Comparison of ENCODE assay signal across 16 cellular contexts in genomic region chr17:5225668-5226457, GRCh38. TPM values are rescaled to one million over a fixed set of nuclear protein-coding genes. Genes with fewer than 3 reads are reported as not detected.
DNase-seq lines count a peak whose midpoint lies in the region; ATAC-seq, FAIRE-seq and TF ChIP-seq lines count a peak whose summit lies in the region.
"Had no signal": no experiment of that assay in that cellular context is flagged by ENCODE, and none has a peak within 500 bp of the region (broad histone marks: within the 10 kb centered on the region; RNA-seq: fewer than 3 reads in every experiment).

No MANE protein-coding gene starts in this region.

- H3K79me2 ChIP-seq in HepG2 (ENCODE audit: insufficient read depth, low read length) (no peaks in the 10 kb centered on the region), GM12878 (ENCODE audit: control insufficient read depth, insufficient read depth, low read length) (peaks cover 59% of the 10 kb centered on the region)
- H3K79me2 ChIP-seq: hepatocyte had no signal

- H4K20me1 ChIP-seq in HepG2 (ENCODE audit: insufficient read depth, low read length): peaks cover 4% of the 10 kb centered on the region; the same call in 1 of the 2 replicates
- no peaks in the 10 kb centered on the region for H4K20me1 ChIP-seq in GM12878 (ENCODE audit: control insufficient read depth, insufficient read depth)

- H3K4me2 ChIP-seq in HepG2 (ENCODE audit: low read depth, low read length) (no peak overlapping the region), GM12878 (ENCODE audit: control insufficient read depth, insufficient read depth) (peak overlapping the region; percentile 100)
- H3K4me2 ChIP-seq: hepatocyte had no signal

- no peak for TF ChIP-seq POLR2A in right lobe of liver (IDR thresholded peaks at IDR 0.05)
- TF ChIP-seq POLR2A in HepG2 (IDR thresholded peaks at IDR 0.05; ENCODE audit: insufficient read depth in 1 of 2, low read depth in 2 of 2, low read length in 2 of 2): no peak
- peak; percentile 44; the same call in 1 of the 2 replicates for TF ChIP-seq POLR2A in GM12878 (IDR thresholded peaks at IDR 0.05; ENCODE audit: low read depth, low read length)

- no peak for DNase-seq in right lobe of liver
- DNase-seq in HepG2 (ENCODE audit: low spot score): no peak
- DNase-seq in GM12878 (ENCODE audit: low read depth, low spot score): peak; percentile 94
- DNase-seq in Right ventricle myocardium inferior (ENCODE audit: missing footprints): no peak
- no peak for DNase-seq in T-helper 17 cell
- no peak for DNase-seq in activated naive CD4-positive, alpha-beta T cell treated with anti-CD3 and anti-CD28 coated beads, Interleukin-2, amount 50 U/mL, for 16 hours
- DNase-seq: activated CD4-positive, alpha-beta T cell treated with anti-CD3 and anti-CD28 coated beads, Interleukin-2, amount 50 U/mL, for 1 hour; amniotic stem cell; mesenchymal stem cell; NCI-H2171 had no signal

- H3K9me3 ChIP-seq in right lobe of liver: no peaks in the 10 kb centered on the region
- H3K9me3 ChIP-seq in HepG2 (ENCODE audit: low read length): no peaks in the 10 kb centered on the region
- no peaks in the 10 kb centered on the region for H3K9me3 ChIP-seq in GM12878 (replicated peaks; ENCODE audit: control insufficient read depth, insufficient read depth, low read length)
- H3K9me3 ChIP-seq in T-helper 17 cell (ENCODE audit: control insufficient read depth, low read length, poor library complexity, severe bottlenecking): no peaks in the 10 kb centered on the region
- H3K9me3 ChIP-seq: SJSA1 had no signal

- TF ChIP-seq EP300 in HepG2 (IDR thresholded peaks at IDR 0.05; ENCODE audit: low read depth in 2 of 2, low read length in 2 of 2) (no peak), HepG2 (CRISPR knock-in tag; IDR thresholded peaks at IDR 0.05; ENCODE audit: borderline replicate concordance) (no peak), GM12878 (IDR thresholded peaks at IDR 0.05; ENCODE audit: borderline replicate concordance in 1 of 2, control insufficient read depth in 1 of 2, low read depth in 2 of 2, low read length in 2 of 2) (peak in 1 of 2 experiments; percentile 88; a peak in 3 of 4 replicates)

- SMC1A ChIA-PET in GM12878 (lab: Charles Lee; ENCODE audit: uncharacterized antibody, unreplicated experiment): interaction anchor here (0.9 to 11.0 kb wide), 7 partner anchors 10 to 147 kb away, joined by 4 to 157 read pairs (median 17); partner anchors contain the start of genes SCIMP and ZFP3

- H3K27ac ChIP-seq in right lobe of liver (peak overlapping the region in 2 of 3 donors; percentile 60 to 62), HepG2 (ENCODE audit: extremely low read length, insufficient read depth, low read length) (no peak overlapping the region), GM12878 (ENCODE audit: control insufficient read depth, insufficient read depth) (peak overlapping the region; percentile 100)
- H3K27ac ChIP-seq: hepatocyte, SJSA1 had no signal

- BruUV-seq in HepG2 (replicated peaks; lab: Mats Ljungman, UMichigan) (no TSS peak), GM12878 (replicated peaks; lab: Mats Ljungman, UMichigan) (TSS peak; percentile 35)

- CTCF ChIA-PET in HepG2 (lab: Yijun Ruan, JAX; ENCODE audit: low intra/inter-chr PET ratio, low total read pairs) (interaction anchor here (0.8 kb wide), 1 partner anchor 12 kb away, joined by 3 read pairs; no protein-coding TSS in a partner anchor), GM12878 (lab: Yijun Ruan, JAX) (interaction anchor here (0.6 to 7.3 kb wide), 9 partner anchors 11 to 236 kb away, joined by 3 to 84 read pairs (median 6); partner anchors contain the start of genes C1QBP, SCIMP and ZNF594)

- H3K9ac ChIP-seq in HepG2 (ENCODE audit: insufficient read depth, low read depth, low read length): no peak overlapping the region
- H3K9ac ChIP-seq in GM12878 (ENCODE audit: control insufficient read depth, insufficient read depth, low read length): peak overlapping the region; percentile 99

- no peak for FAIRE-seq in HepG2 (lab: Jason Lieb, UNC)
- FAIRE-seq in GM12878 (lab: Jason Lieb, UNC): no peak
- FAIRE-seq: G401.6, urothelium cell line had no signal

- no peak overlapping the region for H3K27ac Mint-ChIP-seq in T-helper 17 cell

- in situ Hi-C loops in HepG2 (cut with HindIII; ENCODE audit: extremely low pct_ligation_motif_present, low pct_unique_long_range_greater_than_20kb) (no loop called here), GM12878 (cut with MboI) (no loop called here)

- H3K27me3 Mint-ChIP-seq in T-helper 17 cell: no peaks in the 10 kb centered on the region

- TF ChIP-seq RAD21 in HepG2 (CRISPR knock-in tag; IDR thresholded peaks at IDR 0.05): no peak
- no peak for TF ChIP-seq RAD21 in GM12878 (IDR thresholded peaks at IDR 0.05; ENCODE audit: insufficient read depth, low read depth, low read length)

- no peak overlapping the region for H3K4me3 Mint-ChIP-seq in T-helper 17 cell

- H3K4me3 ChIP-seq in right lobe of liver (no peak overlapping the region), HepG2 (replicated peaks in 1 of 3; ENCODE audit: insufficient read depth in 1 of 3, low read depth in 2 of 3, low read length in 3 of 3) (no peak overlapping the region), GM12878 (no peak overlapping the region)
- H3K4me3 ChIP-seq: hepatocyte, SJSA1 had no signal

- intact Hi-C loops in right lobe of liver (cut with DNase I) (no loop called here), HepG2 (cut with micrococcal nuclease; ENCODE audit: unreplicated experiment) (no loop called here), GM12878 (cut with micrococcal nuclease; ENCODE audit: unreplicated experiment) (loop anchor here (1.0 kb wide), 2 partner anchors 11 to 29 kb away; no protein-coding TSS in a partner anchor), Right ventricle myocardium inferior (cut with DNase I) (no loop called here)

- RAD21 ChIA-PET in GM12878 (lab: Charles Lee; ENCODE audit: unreplicated experiment): interaction anchor here (0.9 to 9.2 kb wide), 10 partner anchors 9 to 193 kb away, joined by 3 to 125 read pairs (median 12); partner anchors contain the start of genes NUP88, SCIMP and ZNF594

- peaks cover 4% of the 10 kb centered on the region for H3K4me1 Mint-ChIP-seq in T-helper 17 cell

- POLR2A ChIA-PET in HepG2 (lab: Yijun Ruan, JAX): no interaction called here
- POLR2A ChIA-PET in GM12878 (lab: Charles Lee): interaction anchor here (0.5 to 5.5 kb wide), 13 partner anchors 11 to 1218 kb away, joined by 3 to 115 read pairs (median 5); partner anchors contain the start of genes DERL2, MIS12 and SCIMP

- H3K36me3 Mint-ChIP-seq in T-helper 17 cell (ENCODE audit: low read depth): peaks cover 2% of the 10 kb centered on the region

- TF ChIP-seq CTCF in right lobe of liver (IDR thresholded peaks at IDR 0.05): no peak
- TF ChIP-seq CTCF in HepG2 (CRISPR knock-in tag; IDR thresholded peaks at IDR 0.05): no peak
- no peak for TF ChIP-seq CTCF in GM12878 (IDR thresholded peaks at IDR 0.05 in 2 of 3, conservative IDR thresholded peaks at IDR 0.05 in 1 of 3; ENCODE audit: control insufficient read depth in 2 of 3, extremely low read depth in 1 of 3, insufficient read depth in 1 of 3, low read depth in 3 of 3, low read length in 3 of 3)

- peak in 3 of 4 donors; percentile 17 to 46 (median 28) for ATAC-seq in right lobe of liver
- ATAC-seq in HepG2: no peak
- ATAC-seq in HG03565 (IDR thresholded peaks at IDR 0.05; ENCODE audit: unreplicated experiment): peak; percentile 37
- peak; percentile 66 for ATAC-seq in GM12878
- ATAC-seq in Right ventricle myocardium inferior: no peak
- ATAC-seq in T-helper 17 cell: no peak
- no peak for ATAC-seq in HG03457 (IDR thresholded peaks at IDR 0.05; ENCODE audit: unreplicated experiment)

- H2AFZ ChIP-seq in HepG2 (ENCODE audit: low read length) (no peak overlapping the region), GM12878 (ENCODE audit: control insufficient read depth, low read depth, low read length) (no peak overlapping the region)
- H2AFZ ChIP-seq: hepatocyte had no signal

- H3K4me1 ChIP-seq in right lobe of liver (peaks cover 0 to 23% (median 9%) of the 10 kb centered on the region in 4 donors), HepG2 (ENCODE audit: insufficient read depth, low read length) (peaks cover 10% of the 10 kb centered on the region), GM12878 (ENCODE audit: control insufficient read depth, insufficient read depth, low read length) (peaks cover 76% of the 10 kb centered on the region)

- H3K27me3 ChIP-seq in right lobe of liver (no peaks in the 10 kb centered on the region), HepG2 (ENCODE audit: control insufficient read depth in 1 of 2, insufficient read depth in 2 of 2, low read length in 2 of 2) (peaks cover 5 to 30% of the 10 kb centered on the region in 2 experiments; a peak in 4 of 5 replicates), GM12878 (replicated peaks in 1 of 2; ENCODE audit: control insufficient read depth in 2 of 2, insufficient read depth in 2 of 2, low read length in 1 of 2) (no peaks in the 10 kb centered on the region)
- H3K27me3 ChIP-seq: hepatocyte, SJSA1 had no signal

- H3K36me3 ChIP-seq in right lobe of liver (no peaks in the 10 kb centered on the region), HepG2 (replicated peaks in 1 of 2; ENCODE audit: control insufficient read depth in 1 of 2, insufficient read depth in 2 of 2, low read length in 2 of 2) (no peaks in the 10 kb centered on the region), GM12878 (ENCODE audit: control insufficient read depth in 2 of 2, insufficient read depth in 2 of 2, low read length in 1 of 2) (peaks cover 2 to 26% of the 10 kb centered on the region in 2 experiments; a peak in 3 of 4 replicates)
- H3K36me3 ChIP-seq: SJSA1 had no signal

- 70% methylated on average over 17 of the region's 17 CpGs for WGBS in right lobe of liver (ENCODE audit: insufficient coverage, low coverage, low lambda C conversion rate, missing lambda C conversion rate)
- WGBS in HepG2 (ENCODE audit: low lambda C conversion rate): 85% methylated on average over 17 of the region's 17 CpGs
- WGBS in GM12878 (ENCODE audit: insufficient coverage, insufficient replicate concordance, low lambda C conversion rate, missing lambda C conversion rate): 1% methylated on average over 17 of the region's 17 CpGs

RNA-seq across cellular contexts. Expression of gene SCIMP, which starts 8.8 kb away (rescaled TPM):
- 1 to 10 TPM; 1.0 to 9.9 (median 3.2) TPM for total RNA-seq in right lobe of liver
- total RNA-seq in HepG2 (2016; rRNA removed; fragmentation: Illumina TruSeq; extraction: Trizol): not detected in 2 replicates
- total RNA-seq in HepG2 (2016; cell fraction: cytosol; rRNA removed; fragmentation: Illumina TruSeq; extraction: Trizol; ENCODE audit: low read depth): not detected in 2 replicates
- not detected in 2 replicates for total RNA-seq in HepG2 (2016; cell fraction: insoluble cytoplasmic fraction; rRNA removed; fragmentation: Illumina TruSeq; extraction: Trizol)
- total RNA-seq in HepG2 (2016; cell fraction: membrane; rRNA removed; fragmentation: Illumina TruSeq; extraction: Trizol): not detected in 2 replicates
- total RNA-seq in HepG2 (2016; cell fraction: nucleus; rRNA removed; fragmentation: Illumina TruSeq; extraction: Trizol): not detected in 2 replicates
- not detected in 2 replicates for polyA plus RNA-seq in HepG2 (2011; rRNA removed)
- polyA plus RNA-seq in HepG2 (2011; cell fraction: cytosol; rRNA removed): not detected in 2 replicates
- polyA plus RNA-seq in HepG2 (2011; cell fraction: nucleus; rRNA removed): not detected in 2 replicates
- polyA plus RNA-seq in HepG2 (2012): not detected in 2 replicates
- not detected in 2 replicates for polyA plus RNA-seq in HepG2 (2016; cell fraction: cytosol; fragmentation: Illumina TruSeq; extraction: Trizol; ENCODE audit: low read depth)
- polyA plus RNA-seq in HepG2 (2016; cell fraction: insoluble cytoplasmic fraction; fragmentation: Illumina TruSeq; extraction: Trizol; ENCODE audit: low read depth): not detected in 2 replicates
- not detected in 2 replicates for polyA plus RNA-seq in HepG2 (2016; cell fraction: membrane; fragmentation: Illumina TruSeq; extraction: Trizol; ENCODE audit: low read depth)
- not detected in 2 replicates for polyA plus RNA-seq in HepG2 (2016; cell fraction: nucleus; fragmentation: Illumina TruSeq; extraction: Trizol; ENCODE audit: insufficient read depth, low read depth)
- 0.19 TPM in 1 of 2 replicates, not detected in the other for polyA minus RNA-seq in HepG2 (2011; rRNA and poly(A)+ RNA removed; ENCODE audit: low replicate concordance)
- not detected in 2 replicates for polyA minus RNA-seq in HepG2 (2011; cell fraction: cytosol; rRNA and poly(A)+ RNA removed)
- polyA minus RNA-seq in HepG2 (2011; cell fraction: nucleus; rRNA and poly(A)+ RNA removed): not detected in 2 replicates
- 247 and 264 TPM in 2 replicates for total RNA-seq in GM12878 (2013; cell fraction: nucleolus; rRNA removed)
- 61.8 and 70.4 TPM in 2 replicates for total RNA-seq in GM12878 (2014; rRNA removed)
- 70.3 and 74.9 TPM in 2 replicates for total RNA-seq in GM12878 (2014; rRNA removed; fragmentation: Illumina TruSeq; extraction: Trizol)
- 92.2 and 98.9 TPM in 2 replicates for total RNA-seq in GM12878 (2021)
- 129 TPM for polyA plus RNA-seq in GM12878 (2011; ENCODE audit: low read depth)
- polyA plus RNA-seq in GM12878 (2011; rRNA removed): 105 and 120 TPM in 2 replicates
- polyA plus RNA-seq in GM12878 (2011; cell fraction: cytosol; rRNA removed): 101 and 133 TPM in 2 replicates
- polyA plus RNA-seq in GM12878 (2011; cell fraction: nucleus; rRNA removed): 50.6 and 52.5 TPM in 2 replicates
- polyA plus RNA-seq in GM12878 (2012): 97.2 and 135 TPM in 2 replicates
- polyA plus RNA-seq in GM12878 (2014; fragmentation: Illumina TruSeq; extraction: Trizol): 151 and 205 TPM in 2 replicates
- 100 to 1,000 TPM; 109 TPM for polyA plus RNA-seq in GM12878 (2014; fragmentation: Nextera tagmentation; extraction: Ambion mirVana)
- 85.2 and 97.7 TPM in 2 replicates for polyA plus RNA-seq in GM12878 (2014; rRNA removed)
- 10 to 100 TPM; 56.7 to 62.4 TPM for polyA plus RNA-seq in GM12878 (2016; fragmentation: Nextera tagmentation; extraction: Ambion mirVana)
- 79.6 and 91.8 TPM in 2 replicates for polyA minus RNA-seq in GM12878 (2011; rRNA and poly(A)+ RNA removed)
- 26.2 and 40.3 TPM in 2 replicates for polyA minus RNA-seq in GM12878 (2011; cell fraction: cytosol; rRNA and poly(A)+ RNA removed)
- polyA minus RNA-seq in GM12878 (2011; cell fraction: nucleus; rRNA and poly(A)+ RNA removed): 14.0 and 19.1 TPM in 2 replicates
- total RNA-seq in Right ventricle myocardium inferior: 1.0 TPM
- total RNA-seq in T-helper 17 cell: 1 to 10 TPM in 1 of 2 donors, under 1 TPM in 1; 0.76 to 4.8 TPM
- total RNA-seq: SJSA1 had no signal

RNA-seq across cellular contexts. Expression of gene ZNF594, which starts 34.2 kb away (rescaled TPM):
- total RNA-seq in right lobe of liver: 1 to 10 TPM; 1.2 to 3.8 (median 2.2) TPM
- total RNA-seq in HepG2 (2016; rRNA removed; fragmentation: Illumina TruSeq; extraction: Trizol): 9.0 and 9.6 TPM in 2 replicates
- total RNA-seq in HepG2 (2016; cell fraction: cytosol; rRNA removed; fragmentation: Illumina TruSeq; extraction: Trizol; ENCODE audit: low read depth): 1.1 and 2.2 TPM in 2 replicates
- total RNA-seq in HepG2 (2016; cell fraction: insoluble cytoplasmic fraction; rRNA removed; fragmentation: Illumina TruSeq; extraction: Trizol): 9.2 and 10.9 TPM in 2 replicates
- total RNA-seq in HepG2 (2016; cell fraction: membrane; rRNA removed; fragmentation: Illumina TruSeq; extraction: Trizol): 4.9 and 5.1 TPM in 2 replicates
- 13.9 and 16.3 TPM in 2 replicates for total RNA-seq in HepG2 (2016; cell fraction: nucleus; rRNA removed; fragmentation: Illumina TruSeq; extraction: Trizol)
- polyA plus RNA-seq in HepG2 (2011; rRNA removed): 2.9 TPM in 2 replicates
- polyA plus RNA-seq in HepG2 (2011; cell fraction: cytosol; rRNA removed): 1.3 and 1.8 TPM in 2 replicates
- polyA plus RNA-seq in HepG2 (2011; cell fraction: nucleus; rRNA removed): 9.2 and 9.7 TPM in 2 replicates
- 3.0 and 3.4 TPM in 2 replicates for polyA plus RNA-seq in HepG2 (2012)
- polyA plus RNA-seq in HepG2 (2016; cell fraction: cytosol; fragmentation: Illumina TruSeq; extraction: Trizol; ENCODE audit: low read depth): 0.53 and 0.61 TPM in 2 replicates
- polyA plus RNA-seq in HepG2 (2016; cell fraction: insoluble cytoplasmic fraction; fragmentation: Illumina TruSeq; extraction: Trizol; ENCODE audit: low read depth): 4.1 and 4.2 TPM in 2 replicates
- polyA plus RNA-seq in HepG2 (2016; cell fraction: membrane; fragmentation: Illumina TruSeq; extraction: Trizol; ENCODE audit: low read depth): 1.00 and 1.7 TPM in 2 replicates
- 15.7 and 18.5 TPM in 2 replicates for polyA plus RNA-seq in HepG2 (2016; cell fraction: nucleus; fragmentation: Illumina TruSeq; extraction: Trizol; ENCODE audit: insufficient read depth, low read depth)
- polyA minus RNA-seq in HepG2 (2011; rRNA and poly(A)+ RNA removed; ENCODE audit: low replicate concordance): 3.6 and 5.3 TPM in 2 replicates
- polyA minus RNA-seq in HepG2 (2011; cell fraction: cytosol; rRNA and poly(A)+ RNA removed): 3.0 and 3.5 TPM in 2 replicates
- 14.4 and 19.0 TPM in 2 replicates for polyA minus RNA-seq in HepG2 (2011; cell fraction: nucleus; rRNA and poly(A)+ RNA removed)
- total RNA-seq in GM12878 (2013; cell fraction: nucleolus; rRNA removed): 63.6 and 63.9 TPM in 2 replicates
- 12.5 and 13.8 TPM in 2 replicates for total RNA-seq in GM12878 (2014; rRNA removed)
- total RNA-seq in GM12878 (2014; rRNA removed; fragmentation: Illumina TruSeq; extraction: Trizol): 13.9 and 14.3 TPM in 2 replicates
- total RNA-seq in GM12878 (2021): 10.1 and 12.1 TPM in 2 replicates
- polyA plus RNA-seq in GM12878 (2011; ENCODE audit: low read depth): 1.4 TPM
- 5.5 and 8.8 TPM in 2 replicates for polyA plus RNA-seq in GM12878 (2011; rRNA removed)
- polyA plus RNA-seq in GM12878 (2011; cell fraction: cytosol; rRNA removed): 2.0 and 2.8 TPM in 2 replicates
- 18.3 and 22.0 TPM in 2 replicates for polyA plus RNA-seq in GM12878 (2011; cell fraction: nucleus; rRNA removed)
- 2.3 and 3.7 TPM in 2 replicates for polyA plus RNA-seq in GM12878 (2012)
- 11.2 and 11.3 TPM in 2 replicates for polyA plus RNA-seq in GM12878 (2014; fragmentation: Illumina TruSeq; extraction: Trizol)
- polyA plus RNA-seq in GM12878 (2014; fragmentation: Nextera tagmentation; extraction: Ambion mirVana): 1 to 10 TPM in 1 of 2 experiments, under 1 TPM in 1; 0.98 to 1.7 TPM
- polyA plus RNA-seq in GM12878 (2014; rRNA removed): 10.3 and 11.6 TPM in 2 replicates
- polyA plus RNA-seq in GM12878 (2016; fragmentation: Nextera tagmentation; extraction: Ambion mirVana): 10 to 100 TPM; 10.9 to 12.1 TPM
- polyA minus RNA-seq in GM12878 (2011; rRNA and poly(A)+ RNA removed): 5.5 and 5.6 TPM in 2 replicates
- 2.8 and 3.7 TPM in 2 replicates for polyA minus RNA-seq in GM12878 (2011; cell fraction: cytosol; rRNA and poly(A)+ RNA removed)
- 11.0 and 16.8 TPM in 2 replicates for polyA minus RNA-seq in GM12878 (2011; cell fraction: nucleus; rRNA and poly(A)+ RNA removed)
- 7.2 TPM for total RNA-seq in Right ventricle myocardium inferior
- 1 to 10 TPM; 3.9 to 5.5 TPM for total RNA-seq in T-helper 17 cell

RNA-seq across cellular contexts. Expression of gene RABEP1, which starts 56.2 kb away (rescaled TPM):
- total RNA-seq in right lobe of liver (10 to 100 TPM; 15.5 to 25.4 (median 21.1) TPM), HepG2 (2016; rRNA removed; fragmentation: Illumina TruSeq; extraction: Trizol) (41.5 and 56.5 TPM in 2 replicates), GM12878 (2014; rRNA removed) (43.3 and 51.0 TPM in 2 replicates), GM12878 (2014; rRNA removed; fragmentation: Illumina TruSeq; extraction: Trizol) (68.0 and 69.8 TPM in 2 replicates), GM12878 (2021) (60.0 and 60.4 TPM in 2 replicates), Right ventricle myocardium inferior (54.2 TPM), T-helper 17 cell (10 to 100 TPM; 33.2 to 33.6 TPM)
- 21.9 and 22.8 TPM in 2 replicates for total RNA-seq in HepG2 (2016; cell fraction: cytosol; rRNA removed; fragmentation: Illumina TruSeq; extraction: Trizol; ENCODE audit: low read depth)
- 43.2 and 59.4 TPM in 2 replicates for total RNA-seq in HepG2 (2016; cell fraction: insoluble cytoplasmic fraction; rRNA removed; fragmentation: Illumina TruSeq; extraction: Trizol)
- 33.4 and 37.3 TPM in 2 replicates for total RNA-seq in HepG2 (2016; cell fraction: membrane; rRNA removed; fragmentation: Illumina TruSeq; extraction: Trizol)
- 29.0 and 30.5 TPM in 2 replicates for total RNA-seq in HepG2 (2016; cell fraction: nucleus; rRNA removed; fragmentation: Illumina TruSeq; extraction: Trizol)
- polyA plus RNA-seq in HepG2 (2011; rRNA removed) (11.1 and 13.7 TPM in 2 replicates), GM12878 (2011; rRNA removed) (64.5 and 95.7 TPM in 2 replicates), GM12878 (2014; fragmentation: Illumina TruSeq; extraction: Trizol) (68.8 and 87.5 TPM in 2 replicates), GM12878 (2014; fragmentation: Nextera tagmentation; extraction: Ambion mirVana) (10 to 100 TPM; 13.4 to 20.2 TPM), GM12878 (2014; rRNA removed) (36.4 and 38.9 TPM in 2 replicates), GM12878 (2016; fragmentation: Nextera tagmentation; extraction: Ambion mirVana) (10 to 100 TPM; 59.2 to 71.4 TPM)
- 7.5 and 9.3 TPM in 2 replicates for polyA plus RNA-seq in HepG2 (2011; cell fraction: cytosol; rRNA removed)
- 8.0 and 8.3 TPM in 2 replicates for polyA plus RNA-seq in HepG2 (2011; cell fraction: nucleus; rRNA removed)
- 21.0 and 21.9 TPM in 2 replicates for polyA plus RNA-seq in HepG2 (2012)
- 11.5 and 14.3 TPM in 2 replicates for polyA plus RNA-seq in HepG2 (2016; cell fraction: cytosol; fragmentation: Illumina TruSeq; extraction: Trizol; ENCODE audit: low read depth)
- 46.9 and 47.4 TPM in 2 replicates for polyA plus RNA-seq in HepG2 (2016; cell fraction: insoluble cytoplasmic fraction; fragmentation: Illumina TruSeq; extraction: Trizol; ENCODE audit: low read depth)
- 18.7 and 20.4 TPM in 2 replicates for polyA plus RNA-seq in HepG2 (2016; cell fraction: membrane; fragmentation: Illumina TruSeq; extraction: Trizol; ENCODE audit: low read depth)
- polyA plus RNA-seq in HepG2 (2016; cell fraction: nucleus; fragmentation: Illumina TruSeq; extraction: Trizol; ENCODE audit: insufficient read depth, low read depth): 27.9 and 30.3 TPM in 2 replicates
- 24.6 and 51.3 TPM in 2 replicates for polyA minus RNA-seq in HepG2 (2011; rRNA and poly(A)+ RNA removed; ENCODE audit: low replicate concordance)
- polyA minus RNA-seq in HepG2 (2011; cell fraction: cytosol; rRNA and poly(A)+ RNA removed): 19.4 and 23.3 TPM in 2 replicates
- polyA minus RNA-seq in HepG2 (2011; cell fraction: nucleus; rRNA and poly(A)+ RNA removed): 26.1 and 38.8 TPM in 2 replicates
- total RNA-seq in GM12878 (2013; cell fraction: nucleolus; rRNA removed): 120 and 123 TPM in 2 replicates
- polyA plus RNA-seq in GM12878 (2011; ENCODE audit: low read depth): 29.5 TPM
- polyA plus RNA-seq in GM12878 (2011; cell fraction: cytosol; rRNA removed): 24.6 and 27.1 TPM in 2 replicates
- 29.5 and 31.3 TPM in 2 replicates for polyA plus RNA-seq in GM12878 (2011; cell fraction: nucleus; rRNA removed)
- 35.9 and 45.4 TPM in 2 replicates for polyA plus RNA-seq in GM12878 (2012)
- polyA minus RNA-seq in GM12878 (2011; rRNA and poly(A)+ RNA removed): 69.0 and 76.4 TPM in 2 replicates
- polyA minus RNA-seq in GM12878 (2011; cell fraction: cytosol; rRNA and poly(A)+ RNA removed): 26.3 and 29.8 TPM in 2 replicates
- 26.0 and 29.5 TPM in 2 replicates for polyA minus RNA-seq in GM12878 (2011; cell fraction: nucleus; rRNA and poly(A)+ RNA removed)

Comparison
In these comparisons a context has a peak if more than half of its experiments do, and no peak if none do; other contexts are left out.
1. ATAC-seq: peak in right lobe of liver (3 of 4), HG03565 (single experiment) and GM12878 (single experiment); none in HepG2 (single experiment), Right ventricle myocardium inferior (single experiment), T-helper 17 cell (single experiment) and HG03457 (single experiment).
2. RNA of gene SCIMP, which starts 8.8 kb away (total RNA-seq): 61.8 to 264 TPM in GM12878; 0.76 to 4.8 TPM in T-helper 17 cell, 1.0 to 9.9 TPM in right lobe of liver, 1.0 TPM in Right ventricle myocardium inferior (single experiment) and not detected in HepG2; every median in the first group is over 4 times any median in the second.